Comparison of ENCODE assay signal across 6 cellular contexts in the genomic region with DNA sequence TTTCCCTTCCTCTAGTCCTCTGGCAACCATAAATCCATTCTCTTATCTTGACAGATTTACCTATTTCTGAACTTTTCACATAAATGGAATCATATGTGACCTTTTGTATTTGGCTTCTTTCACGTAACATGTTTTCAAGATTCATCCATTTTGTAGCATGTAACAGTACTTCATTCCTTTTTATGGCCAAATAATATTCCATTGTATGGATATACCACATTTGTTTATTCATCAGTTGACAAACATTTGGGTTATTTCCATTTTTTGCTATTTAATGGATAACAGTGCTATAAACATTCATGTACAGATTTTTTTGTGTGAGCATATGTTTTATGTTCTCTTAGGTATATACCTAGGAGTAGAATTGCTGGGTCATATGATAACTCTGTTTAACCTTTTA.
"Had no signal": no experiment of that assay in that cellular context is flagged by ENCODE, and none has a peak within 500 bp of the region (broad histone marks: within the 10 kb centered on the region; RNA-seq: fewer than 3 reads in every experiment).

No MANE protein-coding gene starts in this region.

- DNase-seq: GDM1, GF-D8 had no signal

- FAIRE-seq: GM12878, GM12891, GM18507, GM19239 had no signal

- H3K4me3 ChIP-seq: GM12878 had no signal

- ATAC-seq: GM12878 had no signal
